28 cellular contexts compared by ENCODE assay signal in genomic region chr3:14569474-14569873, GRCh38. TPM values are rescaled to one million over a fixed set of nuclear protein-coding genes. Genes with fewer than 3 reads are reported as not detected.
DNase-seq lines count a peak whose midpoint lies in the region; ATAC-seq and TF ChIP-seq lines count a peak whose summit lies in the region.
"Had no signal": no experiment of that assay in that cellular context is flagged by ENCODE, and none has a peak within 500 bp of the region (broad histone marks: within the 10 kb centered on the region; RNA-seq: fewer than 3 reads in every experiment).

No MANE protein-coding gene starts in this region.

- peaks cover 0 to 22% (median 0%) of the 10 kb centered on the region in 3 experiments for H3K27me3 ChIP-seq in neuronal stem cell (ENCODE audit: control insufficient read depth in 3 of 3, insufficient read depth in 3 of 3, low read depth in 1 of 3, low read length in 3 of 3)
- no peaks in the 10 kb centered on the region for H3K27me3 ChIP-seq in transverse colon
- H3K27me3 ChIP-seq: Peyer's patch had no signal

- peaks cover 0 to 2% (median 2%) of the 10 kb centered on the region in 3 donors for H3K4me1 Mint-ChIP-seq in IgD-negative memory B cell

- H3K4me2 ChIP-seq in OCI-LY7 (ENCODE audit: low read length) (no peak overlapping the region), neuronal stem cell (ENCODE audit: insufficient read depth, low read length, poor library complexity, severe bottlenecking) (no peak overlapping the region)
- H3K4me2 ChIP-seq: GM23338, SK-N-SH had no signal

- no peak overlapping the region for H3K4me3 ChIP-seq in OCI-LY7 (ENCODE audit: low read depth, low read length, poor library complexity, severe bottlenecking)
- no peak overlapping the region for H3K4me3 ChIP-seq in neuronal stem cell (ENCODE audit: low read length in 2 of 2)
- H3K4me3 ChIP-seq in transverse colon: no peak overlapping the region
- H3K4me3 ChIP-seq: GM23338, HAP-1, Peyer's patch had no signal

- no peaks in the 10 kb centered on the region for H3K36me3 Mint-ChIP-seq in IgD-negative memory B cell
- H3K36me3 Mint-ChIP-seq: CD4-positive, alpha-beta memory T cell had no signal

- no peak for TF ChIP-seq POLR2A in transverse colon (IDR thresholded peaks at IDR 0.05)

- H2BK15ac ChIP-seq in neuronal stem cell (ENCODE audit: low read length): no peak overlapping the region

- H3K4ac ChIP-seq in neuronal stem cell (ENCODE audit: low read length): no peak overlapping the region

- no peak overlapping the region for H3K4me3 Mint-ChIP-seq in IgD-negative memory B cell
- H3K4me3 Mint-ChIP-seq: CD4-positive, alpha-beta memory T cell; GM23338; HFFc6 had no signal

- peak overlapping the region in 2 of 3 donors; percentile 71 to 82 for H3K27ac Mint-ChIP-seq in IgD-negative memory B cell
- H3K27ac Mint-ChIP-seq: CD4-positive, alpha-beta memory T cell; GM23338; HFFc6 had no signal

- H2BK5ac ChIP-seq in neuronal stem cell (ENCODE audit: low read length): no peak overlapping the region

- peaks cover 17% of the 10 kb centered on the region for H3K4me1 ChIP-seq in OCI-LY7 (ENCODE audit: insufficient read depth, low read length, poor library complexity, severe bottlenecking)
- no peaks in the 10 kb centered on the region for H3K4me1 ChIP-seq in neuronal stem cell (ENCODE audit: control insufficient read depth in 2 of 2, insufficient read depth in 1 of 2, low read depth in 1 of 2, low read length in 2 of 2)
- no peaks in the 10 kb centered on the region for H3K4me1 ChIP-seq in transverse colon
- H3K4me1 ChIP-seq: HAP-1, Peyer's patch had no signal

- H4K8ac ChIP-seq in neuronal stem cell (ENCODE audit: low read depth, low read length): no peak overlapping the region

- no peaks in the 10 kb centered on the region for H3K79me1 ChIP-seq in neuronal stem cell (ENCODE audit: low read depth, low read length)

- WGBS in neuronal stem cell (ENCODE audit: extremely low coverage in 2 of 2, insufficient read length in 2 of 2, insufficient replicate concordance in 1 of 2), 2 donors: no CpG with 5 or more reads among the region's 8 CpGs
- 80 to 86% methylated on average over 2 to 8 of the region's 8 CpGs for WGBS in transverse colon (ENCODE audit: low coverage in 1 of 2), 2 donors

- no TSS peak for BruUV-seq in OCI-LY7 (replicated peaks; lab: Mats Ljungman, UMichigan)

- TF ChIP-seq EP300 in transverse colon (IDR thresholded peaks at IDR 0.05; ENCODE audit: low read depth): no peak

- H3K27ac ChIP-seq in OCI-LY7 (ENCODE audit: low read depth, low read length, poor library complexity, severe bottlenecking) (no peak overlapping the region), neuronal stem cell (replicated peaks; ENCODE audit: low read length) (no peak overlapping the region), transverse colon (no peak overlapping the region)
- H3K27ac ChIP-seq: Peyer's patch had no signal

- H3K9me3 ChIP-seq in OCI-LY7 (ENCODE audit: low read length) (no peaks in the 10 kb centered on the region), neuronal stem cell (replicated peaks in 1 of 2; ENCODE audit: control insufficient read depth in 2 of 2, insufficient read depth in 1 of 2, low read depth in 1 of 2, low read length in 2 of 2) (no peaks in the 10 kb centered on the region), transverse colon (no peaks in the 10 kb centered on the region)
- H3K9me3 ChIP-seq: HAP-1, Peyer's patch, SK-N-SH had no signal

- TF ChIP-seq CTCF in OCI-LY7 (conservative IDR thresholded peaks at IDR 0.05; ENCODE audit: low read length) (no peak), transverse colon (IDR thresholded peaks at IDR 0.05) (no peak)

- H3K9me2 ChIP-seq in OCI-LY7 (ENCODE audit: insufficient read depth, low read length): no peaks in the 10 kb centered on the region
- H3K9me2 ChIP-seq: SK-N-SH had no signal

- H3K14ac ChIP-seq in neuronal stem cell (ENCODE audit: low read length): no peak overlapping the region

- CTCF ChIA-PET in OCI-LY7 (lab: Charles Lee; ENCODE audit: unreplicated experiment): interaction anchor here (1.2 kb wide), 1 partner anchor 13 kb away, joined by 3 read pairs; no protein-coding TSS in a partner anchor

- peak overlapping the region; percentile 40; the same call in 1 of the 2 replicates for H2AFZ ChIP-seq in OCI-LY7 (ENCODE audit: low read length)
- no peak overlapping the region for H2AFZ ChIP-seq in neuronal stem cell (ENCODE audit: low read length)
- H2AFZ ChIP-seq: GM23338 had no signal

- H3K27me3 Mint-ChIP-seq in IgD-negative memory B cell: peaks cover 9% of the 10 kb centered on the region

- no peaks in the 10 kb centered on the region for H3K36me3 ChIP-seq in OCI-LY7 (ENCODE audit: insufficient read depth, low read length)
- H3K36me3 ChIP-seq in neuronal stem cell (replicated peaks in 1 of 2; ENCODE audit: control insufficient read depth in 2 of 2, insufficient read depth in 2 of 2, low read length in 2 of 2): no peaks in the 10 kb centered on the region
- H3K36me3 ChIP-seq in transverse colon: no peaks in the 10 kb centered on the region
- H3K36me3 ChIP-seq: HAP-1, Peyer's patch had no signal

- no peak for ATAC-seq in HG03521 (IDR thresholded peaks at IDR 0.05; ENCODE audit: unreplicated experiment)
- ATAC-seq: GM23338 had no signal

- no peaks in the 10 kb centered on the region for H3K79me2 ChIP-seq in OCI-LY7 (ENCODE audit: insufficient read depth, low read depth, low read length)

- POLR2A ChIA-PET in OCI-LY7 (lab: Charles Lee): no interaction called here

- intact Hi-C loops in OCI-LY7 (cut with micrococcal nuclease; ENCODE audit: unreplicated experiment): no loop called here
- intact Hi-C loops in transverse colon (cut with DNase I; ENCODE audit: low total_unique reads): no loop called here

- no peak overlapping the region for H3K18ac ChIP-seq in neuronal stem cell (ENCODE audit: low read length)

- in situ Hi-C loops in transverse colon (cut with MboI; ENCODE audit: low pct_ligation_motif_present in 1 of 4, low pct_unique_long_range_greater_than_20kb in 1 of 4, low sequenced_read_pairs in 3 of 4): no loop called here

- H3K9ac ChIP-seq in neuronal stem cell (ENCODE audit: low read depth, low read length, poor library complexity): no peak overlapping the region
- H3K9ac ChIP-seq: SK-N-SH had no signal

- H2AK5ac ChIP-seq in neuronal stem cell (ENCODE audit: low read depth, low read length): peak overlapping the region; percentile 3

- H2BK12ac ChIP-seq in neuronal stem cell (ENCODE audit: low read length): peak overlapping the region; percentile 76

- H4K20me1 ChIP-seq in OCI-LY7 (ENCODE audit: insufficient read depth, low read length): no peaks in the 10 kb centered on the region

- DNase-seq in AML-193 (lab: John Stamatoyannopoulos, UW): peak; percentile 49 to 53
- no peak for DNase-seq in OCI-LY7 (ENCODE audit: low spot score)
- no peak for DNase-seq in neuronal stem cell (ENCODE audit: low spot score)
- DNase-seq in transverse colon: no peak
- no peak for DNase-seq in kidney glomerular epithelial cell (lab: John Stamatoyannopoulos, UW)
- DNase-seq: C1 segment of cervical spinal cord; CD4-positive, alpha-beta memory T cell; COR-L47; DMS53; HFFc6; IMR-90; Karpas-422; NCI-H1105 treated with DMSO at 0.1 percent for 48 hours; NCI-H146; NCI-H1930; NCI-H446; NCI-H524 treated with DMSO at 0.1 percent for 48 hours; NCI-H774; OCI-M1; Peyer's patch; SHP77 treated with DMSO at 0.1 percent for 48 hours; SW 1271 had no signal

- H2BK120ac ChIP-seq in neuronal stem cell (ENCODE audit: low read depth, low read length): no peak overlapping the region

- no peaks in the 10 kb centered on the region for H3K9me3 Mint-ChIP-seq in IgD-negative memory B cell
- H3K9me3 Mint-ChIP-seq: CD4-positive, alpha-beta memory T cell; HFFc6 had no signal

- no peak overlapping the region for H4K91ac ChIP-seq in neuronal stem cell (ENCODE audit: low read depth, low read length, poor library complexity)

- H3K23ac ChIP-seq in neuronal stem cell (ENCODE audit: low read depth, low read length, poor library complexity): no peak overlapping the region

RNA-seq across cellular contexts. Expression of gene GRIP2, which starts 29.3 kb away (rescaled TPM):
- polyA plus RNA-seq in IgD-negative memory B cell: not detected
- total RNA-seq in OCI-LY7 (2014; rRNA removed; shearing (Covaris generic)): not detected in 2 replicates
- not detected in 2 replicates for total RNA-seq in OCI-LY7 (2022)
- polyA plus RNA-seq in neuronal stem cell (2013, experiment 1 of 2): 0.77 TPM
- 0.62 TPM for polyA plus RNA-seq in neuronal stem cell (2013, experiment 2 of 2)
- under 1 TPM in 2 of 4 donors, not detected in 2; 0.27 to 0.40 TPM for total RNA-seq in transverse colon
- total RNA-seq: A172; CD4-positive, alpha-beta memory T cell; IMR-90 had no signal
- polyA plus RNA-seq: CD4-positive, alpha-beta memory T cell had no signal

Comparison
In these comparisons a context has a peak if more than half of its experiments do, and no peak if none do; other contexts are left out.
1. DNase-seq: peak in AML-193 (2 of 2); none in OCI-LY7 (single experiment), neuronal stem cell (single experiment), transverse colon (single experiment) and kidney glomerular epithelial cell (single experiment).